Comparison of ENCODE assay signal across 2 cellular contexts in genomic region chr2:65434592-65435241, GRCh38.
TF ChIP-seq lines count a peak whose summit lies in the region.

No MANE protein-coding gene starts in this region.

TF ChIP-seq in SK-N-SH, 30 proteins besides CTCF, POLR2A, EP300 and RAD21 (continued from another document):
- no peak for TF ChIP-seq ZBTB33 (IDR thresholded peaks at IDR 0.05; ENCODE audit: borderline replicate concordance, low read depth)
- TF ChIP-seq EZH2phosphoT487 (IDR thresholded peaks at IDR 0.05; ENCODE audit: borderline replicate concordance, low read depth) = no peak

TF ChIP-seq in SK-N-SH treated with all-trans-retinoic acid at 6 μM for 48 hours, 23 proteins besides CTCF, POLR2A, EP300 and RAD21 (continued from another document):
- no peak for TF ChIP-seq TSHZ2 (CRISPR knock-in tag; IDR thresholded peaks at IDR 0.05)
- no peak for TF ChIP-seq GLIS3 (CRISPR knock-in tag; IDR thresholded peaks at IDR 0.05)
- TF ChIP-seq ESRRG (CRISPR knock-in tag; IDR thresholded peaks at IDR 0.05) = no peak
- no peak for TF ChIP-seq ZNF70 (CRISPR knock-in tag; IDR thresholded peaks at IDR 0.05)
- no peak for TF ChIP-seq ZNF565 (CRISPR knock-in tag; conservative IDR thresholded peaks at IDR 0.05; ENCODE audit: low read depth)
- no peak for TF ChIP-seq TCF4 (CRISPR knock-in tag; IDR thresholded peaks at IDR 0.05; ENCODE audit: borderline replicate concordance)
- TF ChIP-seq ZFP3 (CRISPR knock-in tag; IDR thresholded peaks at IDR 0.05) = no peak
- no peak for TF ChIP-seq BACH2 (CRISPR knock-in tag; IDR thresholded peaks at IDR 0.05; ENCODE audit: borderline replicate concordance)
- no peak for TF ChIP-seq CSDC2 (CRISPR knock-in tag; IDR thresholded peaks at IDR 0.05)
- no peak for TF ChIP-seq OSR1 (CRISPR knock-in tag; IDR thresholded peaks at IDR 0.05)
- no peak for TF ChIP-seq SNAI2 (CRISPR knock-in tag; IDR thresholded peaks at IDR 0.05)
- TF ChIP-seq ARNTL (CRISPR knock-in tag; IDR thresholded peaks at IDR 0.05; ENCODE audit: borderline replicate concordance, low read depth) = no peak
- TF ChIP-seq CSRNP3 (CRISPR knock-in tag; IDR thresholded peaks at IDR 0.05) = no peak
- TF ChIP-seq CREB5 (CRISPR knock-in tag; IDR thresholded peaks at IDR 0.05; ENCODE audit: low read depth) = no peak
- no peak for TF ChIP-seq PATZ1 (CRISPR knock-in tag; IDR thresholded peaks at IDR 0.05; ENCODE audit: borderline replicate concordance)
